In genomic region chr2:123971564-123972318, GRCh38 we compare ENCODE assay signal across 20 cellular contexts. TPM values are rescaled to one million over a fixed set of nuclear protein-coding genes. Genes with fewer than 3 reads are reported as not detected.
A peak's percentile ranks its signal among the peaks of the same experiment; 100 is the strongest.
DNase-seq lines count a peak whose midpoint lies in the region; ATAC-seq and TF ChIP-seq lines count a peak whose summit lies in the region.
"Had no signal": no experiment of that assay in that cellular context is flagged by ENCODE, and none has a peak within 500 bp of the region (broad histone marks: within the 10 kb centered on the region; RNA-seq: fewer than 3 reads in every experiment).

No MANE protein-coding gene starts in this region.

- no peaks in the 10 kb centered on the region for H3K36me3 ChIP-seq in BLaER1 treated with 17β-estradiol and CSF1 and Interleukin-3, amounts not matched to agents 10 nM and 100 nM
- H3K36me3 ChIP-seq in OCI-LY3 (replicated peaks; ENCODE audit: low read depth, low read length) (no peaks in the 10 kb centered on the region), sigmoid colon (no peaks in the 10 kb centered on the region)

- ATAC-seq in stimulated activated naive B cell treated with anti-CD40 and anti-IgM and Interleukin-4, amounts not matched to agents 10 μg/mL and 1 μg/mL and 100 μg/mL, for 72 hours (replicated peaks), result peak; percentile 81 to 83
- ATAC-seq: K562 had no signal

- DNase-seq in KBM-7, result peak; percentile 4
- DNase-seq in stimulated activated naive B cell treated with anti-CD40 and anti-IgM and Interleukin-4, amounts not matched to agents 10 μg/mL and 1 μg/mL and 100 μg/mL, for 72 hours, result no peak
- DNase-seq in sigmoid colon, result no peak
- no peak for DNase-seq in anterior cingulate cortex (lab: John Stamatoyannopoulos, UW)
- DNase-seq in stimulated activated CD4-positive, alpha-beta T cell treated with anti-CD3 and anti-CD28 coated beads, Interleukin-2, amount 100 ng/mL, for 24 hours, result no peak
- DNase-seq: 8988T; C1 segment of cervical spinal cord; CD4-positive, CD25-positive, alpha-beta regulatory T cell; CD8-positive, alpha-beta memory T cell; COR-L47; DMS 273 treated with DMSO at 0.1 percent for 48 hours; DMS53; DND-41; H9; IMR-90 had no signal

- H3K9ac ChIP-seq in BLaER1 treated with 17β-estradiol and CSF1 and Interleukin-3, amounts not matched to agents 10 nM and 100 nM, result no peak overlapping the region
- no peak overlapping the region for H3K9ac ChIP-seq in OCI-LY3 (ENCODE audit: low read length)

- no peaks in the 10 kb centered on the region for H3K9me3 ChIP-seq in BLaER1 treated with 17β-estradiol and CSF1 and Interleukin-3, amounts not matched to agents 10 nM and 100 nM (replicated peaks in 1 of 11)
- H3K9me3 ChIP-seq in OCI-LY3 (ENCODE audit: insufficient read depth, low read length), result peaks cover 9% of the 10 kb centered on the region; the same call in 1 of the 2 replicates
- no peaks in the 10 kb centered on the region for H3K9me3 ChIP-seq in sigmoid colon

- H3K27ac Mint-ChIP-seq in stimulated activated naive B cell treated with anti-CD40 and anti-IgM and Interleukin-4, amounts not matched to agents 10 μg/mL and 1 μg/mL and 100 μg/mL, for 72 hours, result no peak overlapping the region
- H3K27ac Mint-ChIP-seq: CD4-positive, CD25-positive, alpha-beta regulatory T cell; CD8-positive, alpha-beta memory T cell; H9 had no signal

- peak overlapping the region; percentile 15 to 67 (median 47); a peak in 21 of 22 replicates for H3K4me2 ChIP-seq in BLaER1 treated with 17β-estradiol and CSF1 and Interleukin-3, amounts not matched to agents 10 nM and 100 nM
- peak overlapping the region; percentile 70 for H3K4me2 ChIP-seq in OCI-LY3 (ENCODE audit: low read length)

- no peak overlapping the region for H3K4me3 Mint-ChIP-seq in stimulated activated naive B cell treated with anti-CD40 and anti-IgM and Interleukin-4, amounts not matched to agents 10 μg/mL and 1 μg/mL and 100 μg/mL, for 72 hours
- H3K4me3 Mint-ChIP-seq: CD4-positive, CD25-positive, alpha-beta regulatory T cell; CD8-positive, alpha-beta memory T cell; H9 had no signal

- 52 to 69% methylated on average over 8 of the region's 8 CpGs for WGBS in sigmoid colon, 2 donors

- H4K20me1 ChIP-seq in BLaER1 treated with 17β-estradiol and CSF1 and Interleukin-3, amounts not matched to agents 10 nM and 100 nM, result no peaks in the 10 kb centered on the region
- no peaks in the 10 kb centered on the region for H4K20me1 ChIP-seq in OCI-LY3 (ENCODE audit: insufficient read depth, low read length)

- no peaks in the 10 kb centered on the region for H3K79me2 ChIP-seq in OCI-LY3 (ENCODE audit: low read length)

- peaks cover 6 to 18% of the 10 kb centered on the region in 2 donors for H3K4me1 Mint-ChIP-seq in stimulated activated naive B cell treated with anti-CD40 and anti-IgM and Interleukin-4, amounts not matched to agents 10 μg/mL and 1 μg/mL and 100 μg/mL, for 72 hours
- H3K4me1 Mint-ChIP-seq: CD4-positive, CD25-positive, alpha-beta regulatory T cell; CD8-positive, alpha-beta memory T cell; H9 had no signal

- peaks cover 8 to 15% (median 14%) of the 10 kb centered on the region in 10 experiments for H3K4me1 ChIP-seq in BLaER1 treated with 17β-estradiol and CSF1 and Interleukin-3, amounts not matched to agents 10 nM and 100 nM
- H3K4me1 ChIP-seq in OCI-LY3 (ENCODE audit: low read length) (peaks cover 15% of the 10 kb centered on the region), sigmoid colon (no peaks in the 10 kb centered on the region)

- in situ Hi-C loops in KBM-7 (cut with MboI; ENCODE audit: low pct_unique_long_range_greater_than_20kb, low sequenced_read_pairs), result no loop called here

- TF ChIP-seq POLR2A in sigmoid colon (IDR thresholded peaks at IDR 0.05), result no peak

- H3K9me3 Mint-ChIP-seq in stimulated activated naive B cell treated with anti-CD40 and anti-IgM and Interleukin-4, amounts not matched to agents 10 μg/mL and 1 μg/mL and 100 μg/mL, for 72 hours, result peaks cover 10% of the 10 kb centered on the region in 2 donors

- no peak overlapping the region for H2AFZ ChIP-seq in OCI-LY3 (ENCODE audit: low read depth, low read length)

- H3K27me3 Mint-ChIP-seq in stimulated activated naive B cell treated with anti-CD40 and anti-IgM and Interleukin-4, amounts not matched to agents 10 μg/mL and 1 μg/mL and 100 μg/mL, for 72 hours, result peaks cover 0 to 13% of the 10 kb centered on the region in 2 donors
- H3K27me3 Mint-ChIP-seq: CD4-positive, CD25-positive, alpha-beta regulatory T cell had no signal

- TF ChIP-seq CTCF in OCI-LY3 (IDR thresholded peaks at IDR 0.05; ENCODE audit: low read depth, low read length) (no peak), sigmoid colon (IDR thresholded peaks at IDR 0.05) (no peak)

- H3K27ac ChIP-seq in BLaER1 treated with 17β-estradiol and CSF1 and Interleukin-3, amounts not matched to agents 10 nM and 100 nM, result no peak overlapping the region
- H3K27ac ChIP-seq in OCI-LY3 (ENCODE audit: low read length) (no peak overlapping the region), sigmoid colon (no peak overlapping the region)

- H3K27me3 ChIP-seq in BLaER1 treated with 17β-estradiol and CSF1 and Interleukin-3, amounts not matched to agents 10 nM and 100 nM, result no peaks in the 10 kb centered on the region
- H3K27me3 ChIP-seq in OCI-LY3 (ENCODE audit: low read depth, low read length) (peaks cover 34% of the 10 kb centered on the region; the same call in 1 of the 2 replicates), sigmoid colon (no peaks in the 10 kb centered on the region)

- no peaks in the 10 kb centered on the region for H3K36me3 Mint-ChIP-seq in stimulated activated naive B cell treated with anti-CD40 and anti-IgM and Interleukin-4, amounts not matched to agents 10 μg/mL and 1 μg/mL and 100 μg/mL, for 72 hours
- H3K36me3 Mint-ChIP-seq: CD4-positive, CD25-positive, alpha-beta regulatory T cell; CD8-positive, alpha-beta memory T cell had no signal

- intact Hi-C loops in sigmoid colon (cut with DNase I), result no loop called here

- TF ChIP-seq EP300 in sigmoid colon (IDR thresholded peaks at IDR 0.05), result no peak

- H3K4me3 ChIP-seq in BLaER1 treated with 17β-estradiol and CSF1 and Interleukin-3, amounts not matched to agents 10 nM and 100 nM, result no peak overlapping the region
- peak overlapping the region; percentile 48 for H3K4me3 ChIP-seq in OCI-LY3 (ENCODE audit: low read length)
- no peak overlapping the region for H3K4me3 ChIP-seq in sigmoid colon
- H3K4me3 ChIP-seq: K562 had no signal

RNA-seq across cellular contexts. Expression of gene CNTNAP5, which starts 53.3 kb away (rescaled TPM):
- total RNA-seq in sigmoid colon, result 1 to 10 TPM; 1.4 to 4.5 (median 2.0) TPM
- polyA plus RNA-seq in sigmoid colon, result under 1 TPM in 1 of 3 donors, not detected in 2; 0.74 TPM
- total RNA-seq: A673; CD4-positive, CD25-positive, alpha-beta regulatory T cell; CD8-positive, alpha-beta memory T cell; IMR-90; K562 had no signal
- polyA plus RNA-seq: AG04450; CD4-positive, CD25-positive, alpha-beta regulatory T cell; CD8-positive, alpha-beta memory T cell; IMR-90; K562 had no signal
